Comparison of ENCODE assay signal across 10 cellular contexts in the genomic region with DNA sequence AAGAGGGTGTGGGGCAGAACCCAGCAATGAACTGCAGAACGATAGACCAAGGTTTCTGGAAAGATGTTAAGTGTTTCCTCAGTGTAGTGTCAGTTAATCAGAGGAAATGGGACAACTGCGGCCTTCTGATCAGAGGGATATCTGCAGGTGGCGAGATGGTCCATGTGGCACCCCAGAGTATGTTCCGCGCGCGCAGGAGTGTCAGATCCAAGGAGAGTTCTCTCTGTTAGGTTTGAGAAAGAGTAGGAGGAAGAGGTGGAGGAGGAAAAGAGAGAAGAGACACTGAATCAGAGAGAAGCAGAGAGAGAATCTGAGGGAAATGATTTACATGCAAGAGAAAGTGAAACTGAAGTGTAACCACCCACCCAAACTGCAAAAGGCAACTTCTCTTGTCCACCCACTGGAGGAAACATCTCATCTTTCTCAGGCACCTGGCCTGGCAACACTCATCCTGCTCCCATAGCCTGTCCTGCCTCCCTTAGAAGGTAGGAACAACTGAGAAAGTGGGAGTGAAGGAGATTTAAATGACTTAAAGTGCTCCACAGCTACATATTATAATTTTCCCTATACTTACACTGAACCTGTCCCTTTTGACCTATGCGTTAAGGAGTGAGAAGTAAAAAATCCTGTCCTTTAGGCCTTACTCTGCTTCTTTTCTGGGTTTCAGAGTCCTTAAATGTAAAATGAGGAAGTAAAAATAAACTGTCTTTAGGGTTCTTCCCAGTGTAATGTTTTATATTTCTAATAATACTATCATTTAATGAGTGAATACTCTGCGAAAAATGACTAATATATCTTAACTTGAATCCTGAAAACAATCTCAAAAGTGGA. TPM values are rescaled to one million over a fixed set of nuclear protein-coding genes. Genes with fewer than 3 reads are reported as not detected.
DNase-seq lines count a peak whose midpoint lies in the region; ATAC-seq and TF ChIP-seq lines count a peak whose summit lies in the region.
"Had no signal": no experiment of that assay in that cellular context is flagged by ENCODE, and none has a peak within 500 bp of the region (broad histone marks: within the 10 kb centered on the region; RNA-seq: fewer than 3 reads in every experiment).

No MANE protein-coding gene starts in this region.

- peak overlapping the region; percentile 28 for H3K4me3 ChIP-seq in Jurkat, Clone E6-1 (ENCODE audit: low read length)
- no peak overlapping the region for H3K4me3 ChIP-seq in foreskin fibroblast (ENCODE audit: low read depth in 1 of 2, low read length in 2 of 2)
- no peak overlapping the region for H3K4me3 ChIP-seq in upper lobe of left lung
- no peak overlapping the region for H3K4me3 ChIP-seq in esophagus muscularis mucosa
- H3K4me3 ChIP-seq: skin epidermis had no signal

- CTCF ChIA-PET in activated naive CD4-positive, alpha-beta T cell treated with anti-CD3 and anti-CD28 coated beads, Interleukin-2, amount 10 ng/mL, durations not matched to agents 7 days and 5 days (lab: Charles Lee): interaction anchor here (1.6 to 9.8 kb wide), 6 partner anchors 12 to 285 kb away, joined by 3 to 522 read pairs (median 6); no protein-coding TSS in a partner anchor

- H3K27ac Mint-ChIP-seq in activated naive CD4-positive, alpha-beta T cell treated with anti-CD3 and anti-CD28 coated beads, Interleukin-2, amount 10 ng/mL, durations not matched to agents 7 days and 5 days: peak overlapping the region; percentile 95
- H3K27ac Mint-ChIP-seq: dendritic cell treated with granulocyte-macrophage colony-stimulating factor and Interleukin-4, amounts not matched to agents 40 ng/mL and 50 ng/mL, for 4 days had no signal

- peaks cover 2% of the 10 kb centered on the region for H3K27me3 Mint-ChIP-seq in activated naive CD4-positive, alpha-beta T cell treated with anti-CD3 and anti-CD28 coated beads, Interleukin-2, amount 10 ng/mL, durations not matched to agents 7 days and 5 days

- H3K36me3 Mint-ChIP-seq in activated naive CD4-positive, alpha-beta T cell treated with anti-CD3 and anti-CD28 coated beads, Interleukin-2, amount 10 ng/mL, durations not matched to agents 7 days and 5 days: peaks cover 10% of the 10 kb centered on the region

- ATAC-seq in GM21447 (IDR thresholded peaks at IDR 0.05; ENCODE audit: unreplicated experiment): peak; percentile 72
- no peak for ATAC-seq in upper lobe of left lung (ENCODE audit: low FRiP score in 2 of 2)

- 74 to 83% methylated on average over 9 of the region's 9 CpGs for WGBS in upper lobe of left lung, 2 donors
- 84% methylated on average over 9 of the region's 9 CpGs for WGBS in esophagus muscularis mucosa

- H3K27me3 ChIP-seq in upper lobe of left lung: no peaks in the 10 kb centered on the region
- H3K27me3 ChIP-seq in esophagus muscularis mucosa: no peaks in the 10 kb centered on the region

- no peaks in the 10 kb centered on the region for H3K36me3 ChIP-seq in upper lobe of left lung
- H3K36me3 ChIP-seq in esophagus muscularis mucosa: no peaks in the 10 kb centered on the region

- TF ChIP-seq CTCF in GM10266 (IDR thresholded peaks at IDR 0.05; ENCODE audit: control insufficient read depth, insufficient read depth, low read depth, missing control alignments) (no peak), foreskin fibroblast (IDR thresholded peaks at IDR 0.05; ENCODE audit: low read depth, low read length) (no peak), upper lobe of left lung (IDR thresholded peaks at IDR 0.05) (no peak), esophagus muscularis mucosa (IDR thresholded peaks at IDR 0.05) (no peak)

- H3K4me1 Mint-ChIP-seq in activated naive CD4-positive, alpha-beta T cell treated with anti-CD3 and anti-CD28 coated beads, Interleukin-2, amount 10 ng/mL, durations not matched to agents 7 days and 5 days: peaks cover 57% of the 10 kb centered on the region

- H3K4me1 ChIP-seq in upper lobe of left lung (no peaks in the 10 kb centered on the region), esophagus muscularis mucosa (peaks cover 0 to 14% (median 12%) of the 10 kb centered on the region in 4 donors)

- intact Hi-C loops in esophagus muscularis mucosa (cut with DNase I): loop anchor here (5.0 kb wide), 1 partner anchor 151 kb away; no protein-coding TSS in a partner anchor

- H3K27ac ChIP-seq in upper lobe of left lung (no peak overlapping the region), esophagus muscularis mucosa (replicated peaks in 1 of 4) (no peak overlapping the region)

- DNase-seq in GM10266 (ENCODE audit: extremely low spot score): peak; percentile 57
- peak; percentile 65 for DNase-seq in Jurkat, Clone E6-1 (ENCODE audit: low read depth, low spot score)
- peak; percentile 55 for DNase-seq in activated naive CD4-positive, alpha-beta T cell treated with anti-CD3 and anti-CD28 coated beads, Interleukin-2, amount 10 ng/mL, durations not matched to agents 7 days and 5 days
- no peak for DNase-seq in hepatic stellate cell (ENCODE audit: low spot score)
- DNase-seq in foreskin fibroblast: no peak
- no peak for DNase-seq in upper lobe of left lung
- DNase-seq in esophagus muscularis mucosa (ENCODE audit: extremely low spot score): no peak

- H3K4me3 Mint-ChIP-seq in activated naive CD4-positive, alpha-beta T cell treated with anti-CD3 and anti-CD28 coated beads, Interleukin-2, amount 10 ng/mL, durations not matched to agents 7 days and 5 days: peak overlapping the region; percentile 80
- H3K4me3 Mint-ChIP-seq: dendritic cell treated with granulocyte-macrophage colony-stimulating factor and Interleukin-4, amounts not matched to agents 40 ng/mL and 50 ng/mL, for 4 days had no signal

- no peak for TF ChIP-seq POLR2A in upper lobe of left lung (IDR thresholded peaks at IDR 0.05)
- no peak for TF ChIP-seq POLR2A in esophagus muscularis mucosa (IDR thresholded peaks at IDR 0.05; ENCODE audit: low read depth)

- H3K9me3 ChIP-seq in upper lobe of left lung: no peaks in the 10 kb centered on the region
- H3K9me3 ChIP-seq in esophagus muscularis mucosa: no peaks in the 10 kb centered on the region

- H3K9me3 Mint-ChIP-seq in activated naive CD4-positive, alpha-beta T cell treated with anti-CD3 and anti-CD28 coated beads, Interleukin-2, amount 10 ng/mL, durations not matched to agents 7 days and 5 days: peaks cover 2% of the 10 kb centered on the region
- H3K9me3 Mint-ChIP-seq: dendritic cell treated with granulocyte-macrophage colony-stimulating factor and Interleukin-4, amounts not matched to agents 40 ng/mL and 50 ng/mL, for 4 days had no signal

- TF ChIP-seq EP300 in upper lobe of left lung (IDR thresholded peaks at IDR 0.05) (no peak), esophagus muscularis mucosa (IDR thresholded peaks at IDR 0.05) (no peak)

RNA-seq across cellular contexts. Expression of gene TESPA1, which starts 6.8 kb away (rescaled TPM):
- 106 TPM for polyA plus RNA-seq in Jurkat, Clone E6-1 (2012; ENCODE audit: insufficient read depth, insufficient read length)
- total RNA-seq in upper lobe of left lung (10 to 100 TPM in 1 of 6 donors, 1 to 10 TPM in 5; 2.7 to 10.5 (median 4.3) TPM), esophagus muscularis mucosa (1 to 10 TPM; 1.1 to 4.6 (median 2.6) TPM)

RNA-seq across cellular contexts. Expression of gene NEUROD4, which starts 28.4 kb away (rescaled TPM):
- polyA plus RNA-seq in Jurkat, Clone E6-1 (2012; ENCODE audit: insufficient read depth, insufficient read length): not detected
- total RNA-seq in upper lobe of left lung (not detected), esophagus muscularis mucosa (not detected)

Comparison
In these comparisons a context has a peak if more than half of its experiments do, and no peak if none do; other contexts are left out.
1. DNase-seq: peak in GM10266 (single experiment), Jurkat, Clone E6-1 (single experiment) and activated naive CD4-positive, alpha-beta T cell treated with anti-CD3 and anti-CD28 coated beads, Interleukin-2, amount 10 ng/mL, durations not matched to agents 7 days and 5 days (single experiment); none in hepatic stellate cell (single experiment), foreskin fibroblast (0 of 2), upper lobe of left lung (0 of 2) and esophagus muscularis mucosa (single experiment).